ENCODE assay signal across 10 cellular contexts in the genomic region with DNA sequence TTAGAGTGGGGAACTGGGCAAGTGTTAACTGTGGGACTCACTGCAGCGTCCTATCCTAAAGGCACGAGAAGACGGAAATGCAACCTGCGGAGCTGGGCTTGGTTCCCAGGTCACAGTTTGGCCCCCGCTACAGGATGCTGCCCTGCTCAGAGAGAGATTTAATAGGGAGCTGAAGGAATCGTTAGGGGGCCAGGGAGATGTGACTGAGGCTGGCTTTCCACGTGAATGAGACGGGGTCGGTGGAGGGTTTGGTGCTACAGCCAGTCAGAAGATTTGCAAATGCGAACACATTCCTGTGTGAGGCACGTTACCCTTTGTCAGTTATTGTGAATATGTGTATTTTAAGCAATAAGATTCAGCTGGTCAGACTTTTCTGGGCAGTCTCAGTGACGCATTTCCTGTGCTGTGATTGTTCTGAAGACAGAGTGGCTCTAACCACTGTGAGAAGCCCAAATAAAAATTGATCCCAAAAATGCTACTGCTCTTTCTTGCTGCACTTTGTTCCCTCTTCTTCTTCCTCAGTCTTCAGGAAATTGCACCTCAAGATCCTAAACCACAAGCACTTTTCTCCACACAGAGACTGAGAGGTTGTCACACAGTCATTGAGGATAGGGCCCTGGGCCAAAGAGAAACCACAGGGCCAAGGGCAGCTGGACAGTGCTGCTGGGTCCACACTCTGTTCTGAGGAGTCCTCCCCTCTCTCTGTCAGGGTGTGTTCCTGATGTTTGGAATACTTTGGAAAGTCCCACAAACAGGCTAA.
DNase-seq lines count a peak whose midpoint lies in the region; ATAC-seq and TF ChIP-seq lines count a peak whose summit lies in the region.
"Had no signal": no experiment of that assay in that cellular context is flagged by ENCODE, and none has a peak within 500 bp of the region (broad histone marks: within the 10 kb centered on the region; RNA-seq: fewer than 3 reads in every experiment).

No MANE protein-coding gene starts in this region.

- in situ Hi-C loops in HAP-1 (cut with MboI; ENCODE audit: low sequenced_read_pairs): no loop called here

- peaks cover 41% of the 10 kb centered on the region for H3K36me3 ChIP-seq in neutrophil
- peaks cover 12% of the 10 kb centered on the region for H3K36me3 ChIP-seq in HAP-1 (replicated peaks)

- H3K4me3 ChIP-seq in AG10803 (ENCODE audit: low read length): no peak overlapping the region; the same call in 1 of the 2 replicates
- no peak overlapping the region for H3K4me3 ChIP-seq in fibroblast of pulmonary artery (replicated peaks; ENCODE audit: low read depth, low read length)
- peak overlapping the region in 1 of 2 experiments; percentile 25 for H3K4me3 ChIP-seq in neutrophil (ENCODE audit: low read depth in 1 of 2, low read length in 1 of 2)
- H3K4me3 ChIP-seq in HAP-1: no peak overlapping the region

- H3K27me3 ChIP-seq in neutrophil: no peaks in the 10 kb centered on the region
- H3K27me3 ChIP-seq in HAP-1 (ENCODE audit: low read depth): no peaks in the 10 kb centered on the region

- CTCF ChIA-PET in RWPE1 (lab: Yijun Ruan, JAX): interaction anchor here (0.5 kb wide), 1 partner anchor 352 kb away, joined by 3 read pairs; no protein-coding TSS in a partner anchor

- POLR2A ChIA-PET in RWPE1 (lab: Yijun Ruan, JAX; ENCODE audit: low non-redundant PET): no interaction called here

- DNase-seq in AG10803 (ENCODE audit: low read depth): peak; percentile 89
- DNase-seq in RWPE1 (ENCODE audit: low spot score): no peak
- DNase-seq in fibroblast of pulmonary artery (ENCODE audit: low read depth): peak; percentile 98
- DNase-seq in HAP-1 (ENCODE audit: low spot score in 2 of 2): no peak
- no peak for DNase-seq in UCSD-AML1 (lab: John Stamatoyannopoulos, UW; ENCODE audit: unreplicated experiment)
- DNase-seq: KG1; stimulated activated naive CD4-positive, alpha-beta T cell had no signal

- ATAC-seq in GM21737 (IDR thresholded peaks at IDR 0.05; ENCODE audit: unreplicated experiment) (no peak), GM21367 (IDR thresholded peaks at IDR 0.05; ENCODE audit: unreplicated experiment) (no peak)

- TF ChIP-seq CTCF in AG10803 (conservative IDR thresholded peaks at IDR 0.05; ENCODE audit: low read length) (no peak), RWPE1 (conservative IDR thresholded peaks at IDR 0.05; ENCODE audit: low read depth) (no peak), fibroblast of pulmonary artery (IDR thresholded peaks at IDR 0.05; ENCODE audit: low read length, missing control alignments) (no peak), neutrophil (IDR thresholded peaks at IDR 0.05) (no peak)

- H3K9me3 ChIP-seq in neutrophil (no peaks in the 10 kb centered on the region), HAP-1 (no peaks in the 10 kb centered on the region)

- peak overlapping the region; percentile 82 for H3K27ac ChIP-seq in RWPE1
- H3K27ac ChIP-seq in neutrophil: peak overlapping the region; percentile 93

- H3K4me1 ChIP-seq in neutrophil (ENCODE audit: control insufficient read depth in 1 of 2, insufficient read depth in 1 of 2, low read depth in 1 of 2, low read length in 1 of 2) (peaks cover 72 to 80% of the 10 kb centered on the region in 2 experiments), HAP-1 (no peaks in the 10 kb centered on the region)

Comparison
In these comparisons a context has a peak if more than half of its experiments do, and no peak if none do; other contexts are left out.
1. DNase-seq: peak in AG10803 (single experiment) and fibroblast of pulmonary artery (single experiment); none in RWPE1 (single experiment), HAP-1 (0 of 2) and UCSD-AML1 (single experiment).